ENCODE assay signal across 22 cellular contexts in genomic region chr2:16112972-16113560, GRCh38.
"Had no signal": no experiment of that assay in that cellular context is flagged by ENCODE, and none has a peak within 500 bp of the region (broad histone marks: within the 10 kb centered on the region; RNA-seq: fewer than 3 reads in every experiment).

No MANE protein-coding gene starts in this region.

- H3K27me3 ChIP-seq: MG63, SJSA1 had no signal

- H3K9me3 ChIP-seq: MG63, SJSA1 had no signal

- H3K4me3 ChIP-seq: MG63, SJSA1, SK-N-MC had no signal

- H3K27ac ChIP-seq: HL-60, SJSA1, SK-N-MC had no signal

- H3K4me1 ChIP-seq: SJSA1 had no signal

- DNase-seq: Karpas-422, KG1, MG63, NCI-H1092, NCI-H1105 treated with DMSO at 0.1 percent for 48 hours, NCI-H1417 treated with DMSO at 0.1 percent for 48 hours, NCI-H146, NCI-H1694 treated with DMSO at 0.1 percent for 48 hours, NCI-H1930, NCI-H2081, NCI-H2107, NCI-H2227 treated with DMSO at 0.1 percent for 48 hours, NCI-H524, NCI-H526 treated with DMSO at 0.1 percent for 48 hours, NCI-H748 treated with DMSO at 0.1 percent for 48 hours, Right ventricle myocardium superior, RPMI8226, SIG-M5, T-helper 1 cell had no signal

- H3K36me3 ChIP-seq: MG63, SJSA1 had no signal
